Comparison of ENCODE assay signal across 1 cellular context in genomic region chr16:21233521-21234150, GRCh38.
TF ChIP-seq lines count a peak whose summit lies in the region.

Gene ANKS4B, plus strand, starts transcription at chr16:21233699. Its CDS starts 39 bp downstream, at chr16:21233738.

TF ChIP-seq in A549, 52 proteins besides CTCF, POLR2A, EP300 and RAD21 (continued from another document):
- no peak for TF ChIP-seq HMGXB4 (CRISPR knock-in tag; IDR thresholded peaks at IDR 0.05; ENCODE audit: borderline replicate concordance)
- no peak for TF ChIP-seq EHMT2 (IDR thresholded peaks at IDR 0.05; ENCODE audit: low read depth)
- TF ChIP-seq HOXB5 (CRISPR knock-in tag; IDR thresholded peaks at IDR 0.05): no peak
- TF ChIP-seq USF2 (IDR thresholded peaks at IDR 0.05): no peak
- TF ChIP-seq FOXS1 (CRISPR knock-in tag; IDR thresholded peaks at IDR 0.05): no peak
- no peak for TF ChIP-seq TP53 (CRISPR knock-in tag; IDR thresholded peaks at IDR 0.05)
- TF ChIP-seq KDM1A (IDR thresholded peaks at IDR 0.05; ENCODE audit: low read depth): no peak
- no peak for TF ChIP-seq NPAS2 (CRISPR knock-in tag; IDR thresholded peaks at IDR 0.05; ENCODE audit: borderline replicate concordance)
- no peak for TF ChIP-seq ZNF302 (CRISPR knock-in tag; IDR thresholded peaks at IDR 0.05)
- TF ChIP-seq MAZ (IDR thresholded peaks at IDR 0.05; ENCODE audit: borderline replicate concordance, low read depth, low read length): no peak
- no peak for TF ChIP-seq REST (IDR thresholded peaks at IDR 0.05)
- no peak for TF ChIP-seq EHF (CRISPR knock-in tag; IDR thresholded peaks at IDR 0.05)
- TF ChIP-seq E2F6 (IDR thresholded peaks at IDR 0.05; ENCODE audit: borderline replicate concordance, low read depth): no peak
- TF ChIP-seq KDM5A (IDR thresholded peaks at IDR 0.05): no peak
- TF ChIP-seq ESRRA (IDR thresholded peaks at IDR 0.05; ENCODE audit: borderline replicate concordance, low read length): no peak
